ENCODE assay signal across 26 cellular contexts in genomic region chr5:17039170-17039569, GRCh38.
"Had no signal": no experiment of that assay in that cellular context is flagged by ENCODE, and none has a peak within 500 bp of the region (broad histone marks: within the 10 kb centered on the region; RNA-seq: fewer than 3 reads in every experiment).

No MANE protein-coding gene starts in this region.

- ATAC-seq: natural killer cell; psoas muscle; right cardiac atrium; right lobe of liver; stimulated activated effector memory CD8-positive, alpha-beta T cell treated with anti-CD3 and anti-CD28 coated beads, Interleukin-12 subunit alpha, Interleukin-12 subunit beta, amount 100 ng/mL, for 72 hours; stimulated activated naive B cell treated with anti-CD40 and anti-IgM and Interleukin-4, amounts not matched to agents 10 μg/mL and 1 μg/mL and 100 μg/mL, for 72 hours; upper lobe of right lung had no signal

- H3K27ac ChIP-seq: neural progenitor cell, ovary, parathyroid adenoma, psoas muscle, right lobe of liver, sigmoid colon, stomach, suprapubic skin, testis, tibial artery, transverse colon, upper lobe of right lung, uterus had no signal

- FAIRE-seq: small intestine had no signal

- H3K79me2 ChIP-seq: parathyroid adenoma had no signal

- H3K4me1 ChIP-seq: neural progenitor cell, parathyroid adenoma, psoas muscle, right lobe of liver, sigmoid colon, stomach, suprapubic skin, testis, tibial artery, transverse colon, upper lobe of right lung, uterus had no signal

- H2AFZ ChIP-seq: neural progenitor cell, parathyroid adenoma had no signal

- H3K36me3 ChIP-seq: neural progenitor cell, ovary, right lobe of liver, sigmoid colon, stomach, suprapubic skin, tibial artery, transverse colon, upper lobe of right lung, uterus had no signal

- H3K27me3 ChIP-seq: neural progenitor cell, ovary, right lobe of liver, sigmoid colon, stomach, suprapubic skin, testis, tibial artery, transverse colon, upper lobe of right lung, uterus had no signal

- H3K9me3 ChIP-seq: ovary, right lobe of liver, sigmoid colon, stomach, suprapubic skin, testis, tibial artery, transverse colon, upper lobe of right lung, uterus had no signal

- H3K9ac ChIP-seq: neural progenitor cell, parathyroid adenoma had no signal

- DNase-seq: natural killer cell; occipital lobe; ovary; posterior cingulate gyrus; psoas muscle; right cardiac atrium; right lobe of liver; sigmoid colon; small intestine; stimulated activated CD4-positive, alpha-beta T cell treated with anti-CD3 and anti-CD28 coated beads, Interleukin-15, amount 100 ng/mL, for 24 hours; stimulated activated CD4-positive, alpha-beta T cell treated with anti-CD3 and anti-CD28 coated beads, Interleukin-2, amount 100 ng/mL, for 24 hours; stimulated activated CD4-positive, alpha-beta T cell treated with anti-CD3 and anti-CD28 coated beads, Interleukin-2, amount 100 ng/mL, for 48 hours; stimulated activated CD4-positive, alpha-beta T cell treated with anti-CD3 and anti-CD28 coated beads, Interleukin-4, amount 100 ng/mL, for 24 hours; stimulated activated naive B cell treated with anti-CD40 and anti-IgM and Interleukin-4, amounts not matched to agents 10 μg/mL and 1 μg/mL and 100 μg/mL, for 72 hours; stimulated activated naive CD4-positive, alpha-beta T cell treated with Interleukin-2 at 50 U/mL for 16 hours; stomach; substantia nigra; testis; tibial artery; transverse colon; upper lobe of right lung; uterus had no signal

- H3K4me3 ChIP-seq: neural progenitor cell, ovary, psoas muscle, right lobe of liver, sigmoid colon, stomach, suprapubic skin, testis, tibial artery, transverse colon, upper lobe of right lung, uterus had no signal

- H3K4me2 ChIP-seq: neural progenitor cell had no signal
